ENCODE assay signal across 19 cellular contexts in genomic region chr4:100034265-100034664, GRCh38.
"Had no signal": no experiment of that assay in that cellular context is flagged by ENCODE, and none has a peak within 500 bp of the region (broad histone marks: within the 10 kb centered on the region; RNA-seq: fewer than 3 reads in every experiment).

No MANE protein-coding gene starts in this region.

- H3K27ac ChIP-seq: coronary artery, dorsolateral prefrontal cortex, esophagus muscularis mucosa, foreskin keratinocyte, gastroesophageal sphincter, heart left ventricle, hepatocyte, left lung, lower lobe of right lung had no signal

- H3K4me3 ChIP-seq: coronary artery, dorsolateral prefrontal cortex, esophagus muscularis mucosa, gastroesophageal sphincter, heart left ventricle, hepatocyte, left lung, lower lobe of right lung, mucosa of descending colon had no signal

- H3K4me1 ChIP-seq: esophagus muscularis mucosa, foreskin keratinocyte, gastroesophageal sphincter, heart left ventricle, left lung, lower lobe of right lung had no signal

- H3K79me2 ChIP-seq: hepatocyte had no signal

- H3K36me3 ChIP-seq: esophagus muscularis mucosa, gastroesophageal sphincter, heart left ventricle, left lung, lower lobe of right lung had no signal

- H2AFZ ChIP-seq: hepatocyte had no signal

- H3K27me3 ChIP-seq: dorsolateral prefrontal cortex, esophagus muscularis mucosa, gastroesophageal sphincter, heart left ventricle, hepatocyte, left lung had no signal

- H3K4me2 ChIP-seq: hepatocyte had no signal

- DNase-seq: dermis blood vessel endothelial cell; dorsolateral prefrontal cortex; effector CD4-positive, alpha-beta T cell; effector memory CD4-positive, alpha-beta T cell; foreskin keratinocyte; heart left ventricle; hypothalamus; immature natural killer cell; left cardiac atrium; left lung; left ventricle myocardium superior; lower lobe of right lung; mesenchymal stem cell; mucosa of descending colon; naive B cell had no signal

- H3K9me3 ChIP-seq: esophagus muscularis mucosa, gastroesophageal sphincter, lower lobe of right lung, mucosa of descending colon had no signal
